ENCODE assay signal across 16 cellular contexts in genomic region chr1:44785027-44785376, GRCh38. TPM values are rescaled to one million over a fixed set of nuclear protein-coding genes. Genes with fewer than 3 reads are reported as not detected.
A peak's percentile ranks its signal among the peaks of the same experiment; 100 is the strongest.
DNase-seq lines count a peak whose midpoint lies in the region; ATAC-seq and TF ChIP-seq lines count a peak whose summit lies in the region.
"Had no signal": no experiment of that assay in that cellular context is flagged by ENCODE, and none has a peak within 500 bp of the region (broad histone marks: within the 10 kb centered on the region; RNA-seq: fewer than 3 reads in every experiment).

No MANE protein-coding gene starts in this region.

- intact Hi-C loops in activated CD8-positive, alpha-beta T cell treated with anti-CD3 and anti-CD28 coated beads for 36 hours (cut with micrococcal nuclease), result no loop called here
- intact Hi-C loops in Right ventricle myocardium superior (cut with DNase I), result loop anchor here (5.0 to 10.0 kb wide), 2 partner anchors 50 to 227 kb away; partner anchors contain the start of genes HECTD3 and UROD

- CTCF ChIA-PET in activated naive CD4-positive, alpha-beta T cell treated with anti-CD3 and anti-CD28 coated beads, Interleukin-2, amount 10 ng/mL, durations not matched to agents 7 days and 5 days (lab: Charles Lee), result interaction anchor here (0.7 to 3.6 kb wide), 12 partner anchors 8 to 520 kb away, joined by 3 to 20 read pairs (median 4); partner anchors contain the start of genes HECTD3, RNU5D-1, RPS8 and UROD
- CTCF ChIA-PET in activated CD8-positive, alpha-beta T cell treated with anti-CD3 and anti-CD28 coated beads for 36 hours (lab: Charles Lee), result interaction anchor here (0.7 to 4.0 kb wide), 15 partner anchors 8 to 233 kb away, joined by 3 to 29 read pairs (median 3); partner anchors contain the start of genes BTBD19, PLK3, RPS8 and UROD

- H3K4me3 ChIP-seq in iPS-18c (ENCODE audit: insufficient read depth, low read depth, low read length), result peak overlapping the region; percentile 40; the same call in 1 of the 2 replicates
- H3K4me3 ChIP-seq: mucosa of descending colon had no signal

- no peak for ATAC-seq in activated CD8-positive, alpha-beta T cell treated with anti-CD3 and anti-CD28 coated beads for 36 hours
- ATAC-seq in stimulated activated naive B cell treated with anti-CD40 and anti-IgM and Interleukin-4, amounts not matched to agents 10 μg/mL and 1 μg/mL and 100 μg/mL, for 72 hours (replicated peaks), result no peak
- ATAC-seq in Right ventricle myocardium superior (ENCODE audit: poor library complexity), result no peak

- TF ChIP-seq CTCF in activated CD8-positive, alpha-beta T cell treated with anti-CD3 and anti-CD28 coated beads for 36 hours (IDR thresholded peaks at IDR 0.05), result peak; percentile 43

- POLR2A ChIA-PET in activated CD8-positive, alpha-beta T cell treated with anti-CD3 and anti-CD28 coated beads for 36 hours (lab: Charles Lee), result interaction anchor here (0.8 to 11.9 kb wide), 10 partner anchors 6 to 201 kb away, joined by 3 to 181 read pairs (median 23); partner anchors contain the start of genes BTBD19, DYNLT4, PLK3 and RNU5D-1

- peaks cover 23% of the 10 kb centered on the region for H3K36me3 Mint-ChIP-seq in activated naive CD4-positive, alpha-beta T cell treated with anti-CD3 and anti-CD28 coated beads, Interleukin-2, amount 10 ng/mL, durations not matched to agents 7 days and 5 days
- peaks cover 25% of the 10 kb centered on the region for H3K36me3 Mint-ChIP-seq in activated CD8-positive, alpha-beta T cell treated with anti-CD3 and anti-CD28 coated beads for 36 hours (ENCODE audit: low read depth)
- peaks cover 22 to 27% of the 10 kb centered on the region in 2 donors for H3K36me3 Mint-ChIP-seq in stimulated activated naive B cell treated with anti-CD40 and anti-IgM and Interleukin-4, amounts not matched to agents 10 μg/mL and 1 μg/mL and 100 μg/mL, for 72 hours

- H3K27ac Mint-ChIP-seq in activated naive CD4-positive, alpha-beta T cell treated with anti-CD3 and anti-CD28 coated beads, Interleukin-2, amount 10 ng/mL, durations not matched to agents 7 days and 5 days, result peak overlapping the region; percentile 80
- peak overlapping the region; percentile 82 for H3K27ac Mint-ChIP-seq in activated CD8-positive, alpha-beta T cell treated with anti-CD3 and anti-CD28 coated beads for 36 hours
- peak overlapping the region; percentile 85 for H3K27ac Mint-ChIP-seq in stimulated activated naive B cell treated with anti-CD40 and anti-IgM and Interleukin-4, amounts not matched to agents 10 μg/mL and 1 μg/mL and 100 μg/mL, for 72 hours

- H3K9me3 Mint-ChIP-seq in activated naive CD4-positive, alpha-beta T cell treated with anti-CD3 and anti-CD28 coated beads, Interleukin-2, amount 10 ng/mL, durations not matched to agents 7 days and 5 days, result no peaks in the 10 kb centered on the region
- no peaks in the 10 kb centered on the region for H3K9me3 Mint-ChIP-seq in activated CD8-positive, alpha-beta T cell treated with anti-CD3 and anti-CD28 coated beads for 36 hours
- H3K9me3 Mint-ChIP-seq in stimulated activated naive B cell treated with anti-CD40 and anti-IgM and Interleukin-4, amounts not matched to agents 10 μg/mL and 1 μg/mL and 100 μg/mL, for 72 hours, result no peaks in the 10 kb centered on the region

- no peaks in the 10 kb centered on the region for H3K9me3 ChIP-seq in iPS-18c (ENCODE audit: control insufficient read depth, insufficient read depth, low read length)
- H3K9me3 ChIP-seq: body of pancreas, mucosa of descending colon, SK-N-SH had no signal

- DNase-seq in activated naive CD4-positive, alpha-beta T cell treated with anti-CD3 and anti-CD28 coated beads, Interleukin-2, amount 10 ng/mL, durations not matched to agents 7 days and 5 days, result no peak
- no peak for DNase-seq in activated naive CD4-positive, alpha-beta T cell treated with Interleukin-2 at 50 U/mL for 16 hours
- no peak for DNase-seq in activated CD8-positive, alpha-beta T cell treated with anti-CD3 and anti-CD28 coated beads for 36 hours
- no peak for DNase-seq in stimulated activated naive B cell treated with anti-CD40 and anti-IgM and Interleukin-4, amounts not matched to agents 10 μg/mL and 1 μg/mL and 100 μg/mL, for 72 hours
- DNase-seq in mucosa of gallbladder (ENCODE audit: low spot score) (no peak), T-helper 9 cell (no peak), Right ventricle myocardium superior (no peak)
- DNase-seq: body of pancreas, erythroblast, GF-D8, mucosa of descending colon had no signal

- peaks cover 45% of the 10 kb centered on the region for H3K4me1 Mint-ChIP-seq in activated naive CD4-positive, alpha-beta T cell treated with anti-CD3 and anti-CD28 coated beads, Interleukin-2, amount 10 ng/mL, durations not matched to agents 7 days and 5 days
- H3K4me1 Mint-ChIP-seq in activated CD8-positive, alpha-beta T cell treated with anti-CD3 and anti-CD28 coated beads for 36 hours (ENCODE audit: low read depth), result peaks cover 40% of the 10 kb centered on the region
- H3K4me1 Mint-ChIP-seq in stimulated activated naive B cell treated with anti-CD40 and anti-IgM and Interleukin-4, amounts not matched to agents 10 μg/mL and 1 μg/mL and 100 μg/mL, for 72 hours, result peaks cover 28 to 53% of the 10 kb centered on the region in 2 donors

- H3K27me3 Mint-ChIP-seq in activated naive CD4-positive, alpha-beta T cell treated with anti-CD3 and anti-CD28 coated beads, Interleukin-2, amount 10 ng/mL, durations not matched to agents 7 days and 5 days, result peaks cover 18% of the 10 kb centered on the region
- H3K27me3 Mint-ChIP-seq in activated CD8-positive, alpha-beta T cell treated with anti-CD3 and anti-CD28 coated beads for 36 hours, result no peaks in the 10 kb centered on the region
- no peaks in the 10 kb centered on the region for H3K27me3 Mint-ChIP-seq in stimulated activated naive B cell treated with anti-CD40 and anti-IgM and Interleukin-4, amounts not matched to agents 10 μg/mL and 1 μg/mL and 100 μg/mL, for 72 hours

- H3K4me3 Mint-ChIP-seq in activated naive CD4-positive, alpha-beta T cell treated with anti-CD3 and anti-CD28 coated beads, Interleukin-2, amount 10 ng/mL, durations not matched to agents 7 days and 5 days, result peak overlapping the region; percentile 68
- H3K4me3 Mint-ChIP-seq in activated CD8-positive, alpha-beta T cell treated with anti-CD3 and anti-CD28 coated beads for 36 hours, result peak overlapping the region; percentile 65
- H3K4me3 Mint-ChIP-seq in stimulated activated naive B cell treated with anti-CD40 and anti-IgM and Interleukin-4, amounts not matched to agents 10 μg/mL and 1 μg/mL and 100 μg/mL, for 72 hours, result peak overlapping the region; percentile 64 to 80

RNA-seq across cellular contexts. Expression of gene BEST4, which starts 3.0 kb away (rescaled TPM):
- total RNA-seq in activated CD8-positive, alpha-beta T cell treated with anti-CD3 and anti-CD28 coated beads for 36 hours, result 1 to 10 TPM in 1 of 2 experiments, under 1 TPM in 1; 0.87 to 1.0 TPM
- total RNA-seq in mucosa of gallbladder (0.37 TPM), Right ventricle myocardium superior (not detected)
- total RNA-seq: HT1080, urinary bladder had no signal

RNA-seq across cellular contexts. Expression of gene RPS8, which starts 9.7 kb away (rescaled TPM):
- total RNA-seq in activated CD8-positive, alpha-beta T cell treated with anti-CD3 and anti-CD28 coated beads for 36 hours, result 1,000 to 10,000 TPM; 3,218 to 3,314 TPM
- total RNA-seq in mucosa of gallbladder (1,176 TPM), Right ventricle myocardium superior (674 TPM)

RNA-seq across cellular contexts. Expression of gene PLK3, which starts 15.2 kb away (rescaled TPM):
- total RNA-seq in activated CD8-positive, alpha-beta T cell treated with anti-CD3 and anti-CD28 coated beads for 36 hours, result 10 to 100 TPM; 36.4 to 36.6 TPM
- total RNA-seq in mucosa of gallbladder (14.7 TPM), Right ventricle myocardium superior (6.2 TPM)

RNA-seq across cellular contexts. Expression of gene DYNLT4, which starts 22.1 kb away (rescaled TPM):
- 1 to 10 TPM in 1 of 2 experiments, under 1 TPM in 1; 0.36 to 1.1 TPM for total RNA-seq in activated CD8-positive, alpha-beta T cell treated with anti-CD3 and anti-CD28 coated beads for 36 hours
- total RNA-seq in mucosa of gallbladder, result not detected
- total RNA-seq in Right ventricle myocardium superior, result 1.1 TPM
- total RNA-seq: activated CD8-positive, alpha-beta memory T cell treated with anti-CD3 and anti-CD28 coated beads for 36 hours; HT1080; urinary bladder had no signal

RNA-seq across cellular contexts. Expression of gene BTBD19, which starts 23.3 kb away (rescaled TPM):
- total RNA-seq in activated CD8-positive, alpha-beta T cell treated with anti-CD3 and anti-CD28 coated beads for 36 hours, result 1 to 10 TPM; 4.8 to 5.6 TPM
- 7.8 TPM for total RNA-seq in mucosa of gallbladder
- 1.9 TPM for total RNA-seq in Right ventricle myocardium superior
